2 cellular contexts compared by ENCODE assay signal in genomic region chr4:87044511-87045369, GRCh38.
TF ChIP-seq lines count a peak whose summit lies in the region.

No MANE protein-coding gene starts in this region.

TF ChIP-seq in IMR-90, 13 proteins besides CTCF, POLR2A, EP300 and RAD21:
- TF ChIP-seq ELK1 (IDR thresholded peaks at IDR 0.05; ENCODE audit: borderline replicate concordance, low read depth, low read length) = no peak
- no peak for TF ChIP-seq RCOR1 (IDR thresholded peaks at IDR 0.05; ENCODE audit: insufficient replicate concordance, low read length)
- no peak for TF ChIP-seq NFE2L2 (IDR thresholded peaks at IDR 0.05; ENCODE audit: low read depth, low read length)
- TF ChIP-seq MAZ (IDR thresholded peaks at IDR 0.05; ENCODE audit: borderline replicate concordance, low read depth, low read length) = no peak
- no peak for TF ChIP-seq SMC3 (IDR thresholded peaks at IDR 0.05; ENCODE audit: low read depth, low read length)
- TF ChIP-seq BHLHE40 (IDR thresholded peaks at IDR 0.05; ENCODE audit: low read depth, low read length) = no peak
- no peak for TF ChIP-seq CHD1 (IDR thresholded peaks at IDR 0.05; ENCODE audit: low read depth, low read length)
- no peak for TF ChIP-seq MAFK (IDR thresholded peaks at IDR 0.05; ENCODE audit: low read depth, low read length)
- TF ChIP-seq RFX5 (IDR thresholded peaks at IDR 0.05; ENCODE audit: low read depth, low read length) = no peak
- no peak for TF ChIP-seq USF2 (IDR thresholded peaks at IDR 0.05; ENCODE audit: low read depth, low read length)
- TF ChIP-seq MXI1 (IDR thresholded peaks at IDR 0.05; ENCODE audit: borderline replicate concordance, low read depth, low read length) = no peak
- TF ChIP-seq CEBPB (IDR thresholded peaks at IDR 0.05; ENCODE audit: low read depth, low read length) = no peak
- TF ChIP-seq FOS (IDR thresholded peaks at IDR 0.05; ENCODE audit: low read depth, low read length) = no peak

TF ChIP-seq in H1, 55 proteins besides CTCF, POLR2A, EP300 and RAD21:
- TF ChIP-seq USF2 (IDR thresholded peaks at IDR 0.05; ENCODE audit: low read length) = no peak
- TF ChIP-seq ASH2L (IDR thresholded peaks at IDR 0.05; ENCODE audit: low read length) = peak; percentile 15
TF ChIP-seq in H1: peak in this region for 1.
